ENCODE assay signal across 8 cellular contexts in genomic region chr2:111119004-111119846, GRCh38. TPM values are rescaled to one million over a fixed set of nuclear protein-coding genes. Genes with fewer than 3 reads are reported as not detected.
DNase-seq lines count a peak whose midpoint lies in the region; ATAC-seq and FAIRE-seq lines count a peak whose summit lies in the region.

No MANE protein-coding gene starts in this region.

- peaks cover 11% of the 10 kb centered on the region for H3K4me1 ChIP-seq in iPS DF 6.9 (ENCODE audit: control insufficient read depth, insufficient read depth, low read length)

- ATAC-seq in HG03439 (IDR thresholded peaks at IDR 0.05; ENCODE audit: unreplicated experiment): no peak

- H3K4me3 ChIP-seq in Jurkat, Clone E6-1 (ENCODE audit: low read length): peak overlapping the region; percentile 38
- H3K4me3 ChIP-seq in iPS DF 6.9 (ENCODE audit: low read length): peak overlapping the region; percentile 99; the same call in 1 of the 2 replicates

- peaks cover 32% of the 10 kb centered on the region for H3K27me3 ChIP-seq in iPS DF 6.9 (ENCODE audit: control insufficient read depth, insufficient read depth, low read length)

- no peak for FAIRE-seq in GM19239 (lab: Jason Lieb, UNC)

- WGBS in iPS DF 6.9 (ENCODE audit: insufficient coverage, insufficient read length): no CpG with 5 or more reads among the region's 75 CpGs

- 0 out of 2 replicates have a peak, but pooled peaks cover 2% of the 10 kb centered on the region for H3K36me3 ChIP-seq in iPS DF 6.9 (ENCODE audit: control insufficient read depth, insufficient read depth, low read length)

- no peak for DNase-seq in Jurkat, Clone E6-1 (ENCODE audit: low read depth, low spot score)
- DNase-seq in activated effector memory CD4-positive, alpha-beta T cell treated with anti-CD3 and anti-CD28 coated beads, Interleukin-2, amount 50 U/mL, for 16 hours: peak; percentile 76
- DNase-seq in iPS DF 6.9 (ENCODE audit: low read depth, low spot score) (no peak), GM19239 (ENCODE audit: insufficient read length, low spot score) (no peak), NCI-H345 (lab: John Stamatoyannopoulos, UW) (no peak), OCI-M2 (lab: John Stamatoyannopoulos, UW; ENCODE audit: unreplicated experiment) (no peak)
- peak; percentile 25 to 28 for DNase-seq in stimulated activated CD4-positive, alpha-beta T cell treated with anti-CD3 and anti-CD28 coated beads, Interleukin-1b, Interleukin-23, amount 100 ng/mL, for 4 hours (ENCODE audit: low read depth in 2 of 2)

- H3K27ac ChIP-seq in iPS DF 6.9 (ENCODE audit: low read length): no peak overlapping the region

- no peaks in the 10 kb centered on the region for H3K9me3 ChIP-seq in iPS DF 6.9 (ENCODE audit: control insufficient read depth, insufficient read depth, low read length)

RNA-seq across cellular contexts. Expression of gene BCL2L11, which starts 1.5 kb away (rescaled TPM):
- polyA plus RNA-seq in Jurkat, Clone E6-1 (2012; ENCODE audit: insufficient read depth, insufficient read length): 9.5 TPM

Comparison
In these comparisons a context has a peak if more than half of its experiments do, and no peak if none do; other contexts are left out.
1. DNase-seq: peak in activated effector memory CD4-positive, alpha-beta T cell treated with anti-CD3 and anti-CD28 coated beads, Interleukin-2, amount 50 U/mL, for 16 hours (single experiment) and stimulated activated CD4-positive, alpha-beta T cell treated with anti-CD3 and anti-CD28 coated beads, Interleukin-1b, Interleukin-23, amount 100 ng/mL, for 4 hours (2 of 2); none in Jurkat, Clone E6-1 (single experiment), iPS DF 6.9 (single experiment), GM19239 (single experiment), NCI-H345 (single experiment) and OCI-M2 (single experiment).